8 cellular contexts compared by ENCODE assay signal in genomic region chr13:76886292-76887061, GRCh38.
A peak's percentile ranks its signal among the peaks of the same experiment; 100 is the strongest.
DNase-seq lines count a peak whose midpoint lies in the region; ATAC-seq and TF ChIP-seq lines count a peak whose summit lies in the region.

TSS of gene KCTD12 (minus strand) at chr13:76886405. CDS start at chr13:76886148, 257 bp downstream.

- peak; percentile 31 for TF ChIP-seq CTCF in AG04449 (IDR thresholded peaks at IDR 0.05; ENCODE audit: insufficient read depth, low read length, missing control alignments)

- ATAC-seq in GM18858 (IDR thresholded peaks at IDR 0.05; ENCODE audit: unreplicated experiment) (peak; percentile 62), HG03064 (IDR thresholded peaks at IDR 0.05; ENCODE audit: low read depth, unreplicated experiment) (peak; percentile 67)

- CTCF ChIA-PET in AG04449 (lab: Yijun Ruan, JAX): interaction anchor here (1.1 to 6.1 kb wide), 7 partner anchors 8 to 222 kb away, joined by 3 to 41 read pairs (median 6); no protein-coding TSS in a partner anchor

- peak within 1 kb of the TSS; percentile 58 for H3K4me3 ChIP-seq in AG04449 (ENCODE audit: low read depth, low read length)

- no peak for DNase-seq in AG04449 (ENCODE audit: low read depth, low spot score)
- DNase-seq in NCI-H510A treated with DMSO at 0.1 percent for 48 hours (lab: John Stamatoyannopoulos, UW): peak; percentile 3
- peak; percentile 57 to 61 for DNase-seq in activated CD8-positive, alpha-beta memory T cell treated with anti-CD3 and anti-CD28 coated beads for 1 hour (ENCODE audit: extremely low read depth in 1 of 2, low read depth in 1 of 2)
- peak; percentile 76 for DNase-seq in effector CD8-positive, alpha-beta T cell (lab: John Stamatoyannopoulos, UW)
- DNase-seq in medulla oblongata (ENCODE audit: extremely low spot score): peak; percentile 86
- peak; percentile 64 to 81 (median 72) for DNase-seq in stimulated activated CD4-positive, alpha-beta T cell treated with anti-CD3 and anti-CD28 coated beads, TNF-alpha, amount 100 ng/mL, for 4 hours (ENCODE audit: low read depth in 3 of 3)

- POLR2A ChIA-PET in AG04449 (lab: Yijun Ruan, JAX): no interaction called here
